8 cellular contexts compared by ENCODE assay signal in genomic region chr16:21116148-21116693, GRCh38. TPM values are rescaled to one million over a fixed set of nuclear protein-coding genes. Genes with fewer than 3 reads are reported as not detected.
DNase-seq lines count a peak whose midpoint lies in the region; ATAC-seq and TF ChIP-seq lines count a peak whose summit lies in the region.

No MANE protein-coding gene starts in this region.

- TF ChIP-seq CTCF in esophagus muscularis mucosa (IDR thresholded peaks at IDR 0.05), result no peak

- TF ChIP-seq POLR2A in esophagus muscularis mucosa (IDR thresholded peaks at IDR 0.05; ENCODE audit: low read depth), result no peak

- no peaks in the 10 kb centered on the region for H3K27me3 Mint-ChIP-seq in stimulated activated naive CD8-positive, alpha-beta T cell treated with anti-CD3 and anti-CD28 coated beads, Interleukin-15, Interleukin-2, amounts not matched to agents 100 ng/mL and 50 ng/mL, for 24 hours

- H3K9me3 ChIP-seq in esophagus muscularis mucosa, result no peaks in the 10 kb centered on the region

- WGBS in esophagus muscularis mucosa, result 39% methylated on average over 13 of the region's 13 CpGs

- DNase-seq in Right ventricle myocardium superior (no peak), left ventricle myocardium superior (no peak), SK-MEL-5 (ENCODE audit: low read depth, low spot score) (peak; percentile 22), esophagus muscularis mucosa (ENCODE audit: extremely low spot score) (peak; percentile 45), substantia nigra (lab: John Stamatoyannopoulos, UW) (no peak), NCI-H526 treated with DMSO at 0.1 percent for 48 hours (lab: John Stamatoyannopoulos, UW) (no peak)

- no peaks in the 10 kb centered on the region for H3K4me1 Mint-ChIP-seq in stimulated activated naive CD8-positive, alpha-beta T cell treated with anti-CD3 and anti-CD28 coated beads, Interleukin-15, Interleukin-2, amounts not matched to agents 100 ng/mL and 50 ng/mL, for 24 hours (ENCODE audit: low read depth)

- no peaks in the 10 kb centered on the region for H3K4me1 ChIP-seq in esophagus muscularis mucosa

- H3K36me3 ChIP-seq in esophagus muscularis mucosa, result no peaks in the 10 kb centered on the region

- in situ Hi-C loops in SK-MEL-5 (cut with HindIII; ENCODE audit: low pct_unique_long_range_greater_than_20kb, low sequenced_read_pairs), result no loop called here

- intact Hi-C loops in Right ventricle myocardium superior (cut with DNase I), result no loop called here
- intact Hi-C loops in left ventricle myocardium superior (cut with micrococcal nuclease), result no loop called here
- intact Hi-C loops in esophagus muscularis mucosa (cut with DNase I), result no loop called here

- H3K4me3 ChIP-seq in esophagus muscularis mucosa, result peak overlapping the region in 1 of 4 donors; percentile 27

- H3K27me3 ChIP-seq in esophagus muscularis mucosa, result no peaks in the 10 kb centered on the region

- no peak overlapping the region for H3K27ac Mint-ChIP-seq in stimulated activated naive CD8-positive, alpha-beta T cell treated with anti-CD3 and anti-CD28 coated beads, Interleukin-15, Interleukin-2, amounts not matched to agents 100 ng/mL and 50 ng/mL, for 24 hours

- ATAC-seq in Right ventricle myocardium superior (ENCODE audit: poor library complexity), result peak; percentile 36
- ATAC-seq in left ventricle myocardium superior, result no peak
- no peak for ATAC-seq in GM19395 (IDR thresholded peaks at IDR 0.05; ENCODE audit: unreplicated experiment)

- TF ChIP-seq EP300 in esophagus muscularis mucosa (IDR thresholded peaks at IDR 0.05), result no peak

- H3K27ac ChIP-seq in esophagus muscularis mucosa (replicated peaks in 1 of 4) (no peak overlapping the region), substantia nigra (ENCODE audit: low read depth, low read length, poor library complexity, severe bottlenecking) (no peak overlapping the region)

- peak overlapping the region; percentile 33 for H3K4me3 Mint-ChIP-seq in stimulated activated naive CD8-positive, alpha-beta T cell treated with anti-CD3 and anti-CD28 coated beads, Interleukin-15, Interleukin-2, amounts not matched to agents 100 ng/mL and 50 ng/mL, for 24 hours

- H3K9me3 Mint-ChIP-seq in stimulated activated naive CD8-positive, alpha-beta T cell treated with anti-CD3 and anti-CD28 coated beads, Interleukin-15, Interleukin-2, amounts not matched to agents 100 ng/mL and 50 ng/mL, for 24 hours, result no peaks in the 10 kb centered on the region

- H3K36me3 Mint-ChIP-seq in stimulated activated naive CD8-positive, alpha-beta T cell treated with anti-CD3 and anti-CD28 coated beads, Interleukin-15, Interleukin-2, amounts not matched to agents 100 ng/mL and 50 ng/mL, for 24 hours (ENCODE audit: low read depth), result no peaks in the 10 kb centered on the region

RNA-seq across cellular contexts. Expression of gene DNAH3, which starts 34.4 kb away (rescaled TPM):
- total RNA-seq in Right ventricle myocardium superior, result 0.89 TPM
- 1.1 TPM for total RNA-seq in left ventricle myocardium superior
- total RNA-seq in SK-MEL-5 (2014; rRNA removed; shearing (Covaris generic)), result under 0.01 and 0.05 TPM in 2 replicates
- polyA plus RNA-seq in SK-MEL-5 (2015; cell fraction: cytosol; rRNA removed), result 0.01 TPM in 1 of 2 replicates, not detected in the other
- polyA plus RNA-seq in SK-MEL-5 (2015; cell fraction: nucleus; rRNA removed), result 0.33 TPM in 1 of 2 replicates, not detected in the other
- under 1 TPM in 2 of 4 donors, not detected in 2; under 0.01 to 0.13 TPM for total RNA-seq in esophagus muscularis mucosa

RNA-seq across cellular contexts. Expression of gene LDAF1, which starts 42.3 kb away (rescaled TPM):
- total RNA-seq in Right ventricle myocardium superior (148 TPM), left ventricle myocardium superior (143 TPM), esophagus muscularis mucosa (100 to 1,000 TPM in 3 of 4 donors, 10 to 100 TPM in 1; 98.7 to 208 (median 141) TPM)
- 14.1 and 17.3 TPM in 2 replicates for total RNA-seq in SK-MEL-5 (2014; rRNA removed; shearing (Covaris generic))
- 19.8 and 25.0 TPM in 2 replicates for polyA plus RNA-seq in SK-MEL-5 (2015; cell fraction: cytosol; rRNA removed)
- polyA plus RNA-seq in SK-MEL-5 (2015; cell fraction: nucleus; rRNA removed), result 5.8 and 12.1 TPM in 2 replicates

Comparison
In these comparisons a context has a peak if more than half of its experiments do, and no peak if none do; other contexts are left out.
1. DNase-seq: peak in SK-MEL-5 (single experiment) and esophagus muscularis mucosa (single experiment); none in Right ventricle myocardium superior (single experiment), left ventricle myocardium superior (single experiment), substantia nigra (0 of 49) and NCI-H526 treated with DMSO at 0.1 percent for 48 hours (single experiment).